16 cellular contexts compared by ENCODE assay signal in the genomic region with DNA sequence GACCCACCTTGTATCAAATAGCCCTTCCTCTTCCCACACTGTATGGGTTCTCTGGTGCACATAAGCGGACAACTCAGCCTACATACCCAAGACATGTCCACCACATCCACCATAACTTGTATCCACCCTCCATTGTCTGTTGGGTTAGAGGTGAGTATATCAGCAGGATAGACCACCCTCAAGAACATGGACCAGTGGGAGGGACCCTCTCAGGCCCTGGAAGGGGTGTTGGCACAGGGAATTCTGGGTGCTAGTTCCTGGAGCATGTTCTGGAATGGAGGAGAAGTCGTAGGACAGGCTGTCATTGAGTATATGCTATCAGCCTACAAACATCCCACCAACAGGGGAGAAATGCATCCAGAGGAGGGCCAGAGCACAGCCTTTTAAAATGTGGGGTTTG. TPM values are rescaled to one million over a fixed set of nuclear protein-coding genes. Genes with fewer than 3 reads are reported as not detected.
DNase-seq lines count a peak whose midpoint lies in the region; ATAC-seq and TF ChIP-seq lines count a peak whose summit lies in the region.
"Had no signal": no experiment of that assay in that cellular context is flagged by ENCODE, and none has a peak within 500 bp of the region (broad histone marks: within the 10 kb centered on the region; RNA-seq: fewer than 3 reads in every experiment).

No MANE protein-coding gene starts in this region.

- H3K9me3 Mint-ChIP-seq in activated naive CD4-positive, alpha-beta T cell treated with anti-CD3 and anti-CD28 coated beads, Interleukin-2, amount 50 U/mL, for 72 hours = peaks cover 11 to 14% of the 10 kb centered on the region in 2 donors
- peaks cover 13% of the 10 kb centered on the region for H3K9me3 Mint-ChIP-seq in activated CD8-positive, alpha-beta T cell treated with anti-CD3 and anti-CD28 coated beads for 36 hours
- H3K9me3 Mint-ChIP-seq in naive B cell = peaks cover 0 to 6% (median 4%) of the 10 kb centered on the region in 7 donors

- POLR2A ChIA-PET in activated CD8-positive, alpha-beta T cell treated with anti-CD3 and anti-CD28 coated beads for 36 hours (lab: Charles Lee) = no interaction called here

- peak; percentile 14 to 29 for ATAC-seq in activated naive CD4-positive, alpha-beta T cell treated with anti-CD3 and anti-CD28 coated beads, Interleukin-2, amount 50 U/mL, for 72 hours
- ATAC-seq in activated CD8-positive, alpha-beta T cell treated with anti-CD3 and anti-CD28 coated beads for 36 hours = no peak
- ATAC-seq in naive B cell (ENCODE audit: low read depth in 2 of 2) (peak; percentile 2 to 5), GM18520 (IDR thresholded peaks at IDR 0.05; ENCODE audit: unreplicated experiment) (no peak)

- H3K4me3 Mint-ChIP-seq in activated CD8-positive, alpha-beta T cell treated with anti-CD3 and anti-CD28 coated beads for 36 hours = no peak overlapping the region
- H3K4me3 Mint-ChIP-seq in naive B cell = peak overlapping the region in 4 of 8 donors; percentile 24 to 79 (median 49)

- no peak for DNase-seq in activated naive CD4-positive, alpha-beta T cell treated with anti-CD3 and anti-CD28 coated beads, Interleukin-2, amount 50 U/mL, for 72 hours (ENCODE audit: low spot score in 2 of 2)
- no peak for DNase-seq in activated naive CD4-positive, alpha-beta T cell treated with Interleukin-2 at 50 U/mL for 16 hours
- no peak for DNase-seq in activated CD8-positive, alpha-beta T cell treated with anti-CD3 and anti-CD28 coated beads for 36 hours
- DNase-seq in naive B cell = no peak
- DNase-seq in dedifferentiated amniotic fluid mesenchymal stem cell (ENCODE audit: extremely low spot score) = no peak
- no peak for DNase-seq in amniotic stem cell (lab: John Stamatoyannopoulos, UW)
- DNase-seq: CD8-positive, alpha-beta memory T cell; GF-D8; GOT3; Kasumi-1; NCI-H1417; NCI-H2029 treated with DMSO at 0.1 percent for 48 hours; NCI-H524; Peyer's patch; Right ventricle myocardium superior had no signal

- H3K36me3 Mint-ChIP-seq in activated naive CD4-positive, alpha-beta T cell treated with anti-CD3 and anti-CD28 coated beads, Interleukin-2, amount 50 U/mL, for 72 hours = peaks cover 62 to 76% of the 10 kb centered on the region in 2 donors
- H3K36me3 Mint-ChIP-seq in activated CD8-positive, alpha-beta T cell treated with anti-CD3 and anti-CD28 coated beads for 36 hours (ENCODE audit: low read depth) = peaks cover 90% of the 10 kb centered on the region
- H3K36me3 Mint-ChIP-seq in naive B cell = peaks cover 54 to 65% of the 10 kb centered on the region in 2 donors

- TF ChIP-seq CTCF in activated CD8-positive, alpha-beta T cell treated with anti-CD3 and anti-CD28 coated beads for 36 hours (IDR thresholded peaks at IDR 0.05) = no peak

- no peaks in the 10 kb centered on the region for H3K27me3 Mint-ChIP-seq in activated CD8-positive, alpha-beta T cell treated with anti-CD3 and anti-CD28 coated beads for 36 hours
- H3K27me3 Mint-ChIP-seq in naive B cell = no peaks in the 10 kb centered on the region

- peak overlapping the region; percentile 12 to 26 for H3K27ac Mint-ChIP-seq in activated naive CD4-positive, alpha-beta T cell treated with anti-CD3 and anti-CD28 coated beads, Interleukin-2, amount 50 U/mL, for 72 hours
- peak overlapping the region; percentile 57 for H3K27ac Mint-ChIP-seq in activated CD8-positive, alpha-beta T cell treated with anti-CD3 and anti-CD28 coated beads for 36 hours
- peak overlapping the region; percentile 39 to 86 (median 80) for H3K27ac Mint-ChIP-seq in naive B cell

- peaks cover 64% of the 10 kb centered on the region for H3K4me1 Mint-ChIP-seq in activated CD8-positive, alpha-beta T cell treated with anti-CD3 and anti-CD28 coated beads for 36 hours (ENCODE audit: low read depth)
- peaks cover 57 to 73% (median 63%) of the 10 kb centered on the region in 3 donors for H3K4me1 Mint-ChIP-seq in naive B cell

- CTCF ChIA-PET in activated CD8-positive, alpha-beta T cell treated with anti-CD3 and anti-CD28 coated beads for 36 hours (lab: Charles Lee) = no interaction called here

- intact Hi-C loops in activated CD8-positive, alpha-beta T cell treated with anti-CD3 and anti-CD28 coated beads for 36 hours (cut with micrococcal nuclease) = no loop called here

RNA-seq across cellular contexts. Expression of gene CD55, which starts 7.4 kb away (rescaled TPM):
- 100 to 1,000 TPM in 1 of 2 donors, 10 to 100 TPM in 1; 55.1 to 141 TPM for total RNA-seq in activated naive CD4-positive, alpha-beta T cell treated with anti-CD3 and anti-CD28 coated beads, Interleukin-2, amount 50 U/mL, for 72 hours
- total RNA-seq in activated CD8-positive, alpha-beta T cell treated with anti-CD3 and anti-CD28 coated beads for 36 hours = 100 to 1,000 TPM; 100 to 102 TPM
- polyA plus RNA-seq in naive B cell (ENCODE audit: low read depth in 6 of 6) = 100 to 1,000 TPM; 232 to 326 (median 293) TPM

Comparison
In these comparisons a context has a peak if more than half of its experiments do, and no peak if none do; other contexts are left out.
1. ATAC-seq: peak in activated naive CD4-positive, alpha-beta T cell treated with anti-CD3 and anti-CD28 coated beads, Interleukin-2, amount 50 U/mL, for 72 hours (2 of 2) and naive B cell (2 of 2); none in activated CD8-positive, alpha-beta T cell treated with anti-CD3 and anti-CD28 coated beads for 36 hours (single experiment) and GM18520 (single experiment).
2. H3K27ac Mint-ChIP-seq: peak in every context shown above with its lines; median percentile 80 in naive B cell; 57 in activated CD8-positive, alpha-beta T cell treated with anti-CD3 and anti-CD28 coated beads for 36 hours; 19 in activated naive CD4-positive, alpha-beta T cell treated with anti-CD3 and anti-CD28 coated beads, Interleukin-2, amount 50 U/mL, for 72 hours.